In genomic region chr16:85221081-85221809, GRCh38 we compare ENCODE assay signal across 2 cellular contexts.
TF ChIP-seq lines count a peak whose summit lies in the region.

No MANE protein-coding gene starts in this region.

TF ChIP-seq in SK-N-SH, 30 proteins besides CTCF, POLR2A, EP300 and RAD21 (continued from another document):
- TF ChIP-seq CHD2 (IDR thresholded peaks at IDR 0.05; ENCODE audit: low read length, partially characterized antibody) (no peak), MEF2A (IDR thresholded peaks at IDR 0.05; ENCODE audit: borderline replicate concordance, low read depth) (no peak)

TF ChIP-seq in SK-N-SH treated with all-trans-retinoic acid at 6 μM for 48 hours, 23 proteins besides CTCF, POLR2A, EP300 and RAD21 (continued from another document):
- TF ChIP-seq, protein P1, sequence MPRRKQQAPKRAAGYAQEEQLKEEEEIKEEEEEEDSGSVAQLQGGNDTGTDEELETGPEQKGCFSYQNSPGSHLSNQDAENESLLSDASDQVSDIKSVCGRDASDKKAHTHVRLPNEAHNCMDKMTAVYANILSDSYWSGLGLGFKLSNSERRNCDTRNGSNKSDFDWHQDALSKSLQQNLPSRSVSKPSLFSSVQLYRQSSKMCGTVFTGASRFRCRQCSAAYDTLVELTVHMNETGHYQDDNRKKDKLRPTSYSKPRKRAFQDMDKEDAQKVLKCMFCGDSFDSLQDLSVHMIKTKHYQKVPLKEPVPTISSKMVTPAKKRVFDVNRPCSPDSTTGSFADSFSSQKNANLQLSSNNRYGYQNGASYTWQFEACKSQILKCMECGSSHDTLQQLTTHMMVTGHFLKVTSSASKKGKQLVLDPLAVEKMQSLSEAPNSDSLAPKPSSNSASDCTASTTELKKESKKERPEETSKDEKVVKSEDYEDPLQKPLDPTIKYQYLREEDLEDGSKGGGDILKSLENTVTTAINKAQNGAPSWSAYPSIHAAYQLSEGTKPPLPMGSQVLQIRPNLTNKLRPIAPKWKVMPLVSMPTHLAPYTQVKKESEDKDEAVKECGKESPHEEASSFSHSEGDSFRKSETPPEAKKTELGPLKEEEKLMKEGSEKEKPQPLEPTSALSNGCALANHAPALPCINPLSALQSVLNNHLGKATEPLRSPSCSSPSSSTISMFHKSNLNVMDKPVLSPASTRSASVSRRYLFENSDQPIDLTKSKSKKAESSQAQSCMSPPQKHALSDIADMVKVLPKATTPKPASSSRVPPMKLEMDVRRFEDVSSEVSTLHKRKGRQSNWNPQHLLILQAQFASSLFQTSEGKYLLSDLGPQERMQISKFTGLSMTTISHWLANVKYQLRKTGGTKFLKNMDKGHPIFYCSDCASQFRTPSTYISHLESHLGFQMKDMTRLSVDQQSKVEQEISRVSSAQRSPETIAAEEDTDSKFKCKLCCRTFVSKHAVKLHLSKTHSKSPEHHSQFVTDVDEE (CRISPR knock-in tag; IDR thresholded peaks at IDR 0.05) = no peak
- TF ChIP-seq ZC3H10 (CRISPR knock-in tag; IDR thresholded peaks at IDR 0.05) (no peak), CREB5 (CRISPR knock-in tag; IDR thresholded peaks at IDR 0.05; ENCODE audit: low read depth) (no peak)
